Comparison of ENCODE assay signal across 32 cellular contexts in genomic region chr17:62051053-62051452, GRCh38. TPM values are rescaled to one million over a fixed set of nuclear protein-coding genes. Genes with fewer than 3 reads are reported as not detected.
DNase-seq lines count a peak whose midpoint lies in the region; ATAC-seq, FAIRE-seq and TF ChIP-seq lines count a peak whose summit lies in the region.
"Had no signal": no experiment of that assay in that cellular context is flagged by ENCODE, and none has a peak within 500 bp of the region (broad histone marks: within the 10 kb centered on the region; RNA-seq: fewer than 3 reads in every experiment).

No MANE protein-coding gene starts in this region.

- peak overlapping the region; percentile 25; the same call in 2 of the 3 replicates for H3K4me2 ChIP-seq in A549
- H3K4me2 ChIP-seq in K562 (ENCODE audit: insufficient read depth, low read length) = no peak overlapping the region
- no peak overlapping the region for H3K4me2 ChIP-seq in HepG2 (ENCODE audit: low read depth, low read length)

- TF ChIP-seq EP300 in A549 (IDR thresholded peaks at IDR 0.05) = no peak
- no peak for TF ChIP-seq EP300 in K562 (IDR thresholded peaks at IDR 0.05; ENCODE audit: low read length)
- no peak for TF ChIP-seq EP300 in HepG2 (IDR thresholded peaks at IDR 0.05; ENCODE audit: low read depth in 2 of 2, low read length in 2 of 2)
- TF ChIP-seq EP300 in HepG2 (CRISPR knock-in tag; IDR thresholded peaks at IDR 0.05; ENCODE audit: borderline replicate concordance) = no peak

- H4K20me1 ChIP-seq in K562 (replicated peaks; ENCODE audit: control insufficient read depth, insufficient read depth, low read length) (no peaks in the 10 kb centered on the region), HepG2 (ENCODE audit: insufficient read depth, low read length) (peaks cover 5% of the 10 kb centered on the region; the same call in 1 of the 2 replicates)

- WGBS in A549 (ENCODE audit: missing lambda C conversion rate) = 36% methylated on average over 2 of the region's 2 CpGs
- 82% methylated on average over 2 of the region's 2 CpGs for WGBS in K562 (ENCODE audit: insufficient coverage, low coverage, missing lambda C conversion rate)
- WGBS in HepG2 (ENCODE audit: low lambda C conversion rate) = 76% methylated on average over 2 of the region's 2 CpGs

- POLR2A ChIA-PET in A549 (lab: Yijun Ruan, JAX) = no interaction called here
- POLR2A ChIA-PET in K562 (lab: Yijun Ruan, JAX) = interaction anchor here (0.8 kb wide), 1 partner anchor 8 kb away, joined by 4 read pairs; no protein-coding TSS in a partner anchor
- POLR2A ChIA-PET in HepG2 (lab: Yijun Ruan, JAX) = interaction anchor here (1.6 kb wide), 1 partner anchor 15 kb away, joined by 5 read pairs; no protein-coding TSS in a partner anchor

- peaks cover 42% of the 10 kb centered on the region for H3K4me1 ChIP-seq in A549
- H3K4me1 ChIP-seq in K562 (replicated peaks in 1 of 2; ENCODE audit: control insufficient read depth in 2 of 2, insufficient read depth in 2 of 2, low read length in 2 of 2) = no peaks in the 10 kb centered on the region
- H3K4me1 ChIP-seq in HepG2 (ENCODE audit: insufficient read depth, low read length) = peaks cover 43% of the 10 kb centered on the region
- H3K4me1 ChIP-seq: prostate gland, SJCRH30 had no signal

- H3K9ac ChIP-seq in K562 (ENCODE audit: insufficient read depth in 1 of 2, low read depth in 2 of 2, low read length in 2 of 2) (no peak overlapping the region), HepG2 (ENCODE audit: insufficient read depth, low read depth, low read length) (no peak overlapping the region)

- H2AFZ ChIP-seq in K562 (ENCODE audit: low read depth, low read length) (no peak overlapping the region), HepG2 (ENCODE audit: low read length) (no peak overlapping the region)

- no peaks in the 10 kb centered on the region for H3K27me3 ChIP-seq in K562 (ENCODE audit: control insufficient read depth in 2 of 2, insufficient read depth in 2 of 2, low read length in 2 of 2)
- H3K27me3 ChIP-seq in HepG2 (ENCODE audit: control insufficient read depth in 1 of 2, insufficient read depth in 2 of 2, low read length in 2 of 2) = no peaks in the 10 kb centered on the region
- H3K27me3 ChIP-seq: right lobe of liver, SJCRH30, transverse colon had no signal

- TF ChIP-seq RAD21 in A549 (conservative IDR thresholded peaks at IDR 0.05 in 1 of 2, IDR thresholded peaks at IDR 0.05 in 1 of 2) (no peak), K562 (CRISPR knock-in tag; conservative IDR thresholded peaks at IDR 0.05 in 1 of 2, IDR thresholded peaks at IDR 0.05 in 1 of 2) (no peak), HepG2 (CRISPR knock-in tag; IDR thresholded peaks at IDR 0.05) (no peak)

- H3K4me3 ChIP-seq in A549 = no peak overlapping the region
- H3K4me3 ChIP-seq in K562 = no peak overlapping the region
- H3K4me3 ChIP-seq in HepG2 (replicated peaks in 1 of 3; ENCODE audit: insufficient read depth in 1 of 3, low read depth in 2 of 3, low read length in 3 of 3) = no peak overlapping the region
- H3K4me3 ChIP-seq: prostate gland, right lobe of liver, SJCRH30, transverse colon had no signal

- FAIRE-seq in A549 (lab: Jason Lieb, UNC) = peak; percentile 68
- peak; percentile 6 for FAIRE-seq in K562 (lab: Jason Lieb, UNC)
- no peak for FAIRE-seq in HepG2 (lab: Jason Lieb, UNC)
- FAIRE-seq: D721Med had no signal

- in situ Hi-C loops in K562 (cut with MboI) = no loop called here
- in situ Hi-C loops in HepG2 (cut with HindIII; ENCODE audit: extremely low pct_ligation_motif_present, low pct_unique_long_range_greater_than_20kb) = no loop called here

- TF ChIP-seq CTCF in A549 (IDR thresholded peaks at IDR 0.05) = no peak
- TF ChIP-seq CTCF in K562 (IDR thresholded peaks at IDR 0.05 in 2 of 3, conservative IDR thresholded peaks at IDR 0.05 in 1 of 3; ENCODE audit: insufficient read depth in 2 of 3, low read depth in 1 of 3, low read length in 3 of 3) = no peak
- no peak for TF ChIP-seq CTCF in HepG2 (CRISPR knock-in tag; IDR thresholded peaks at IDR 0.05)

- TF ChIP-seq POLR2A in A549 (IDR thresholded peaks at IDR 0.05; ENCODE audit: low read length) (no peak), K562 (conservative IDR thresholded peaks at IDR 0.05) (no peak), HepG2 (IDR thresholded peaks at IDR 0.05; ENCODE audit: insufficient read depth in 1 of 2, low read depth in 2 of 2, low read length in 2 of 2) (no peak)

- DNase-seq in A172 (ENCODE audit: low spot score) (peak; percentile 6), A549 (ENCODE audit: low read depth in 1 of 2, low spot score in 1 of 2) (no peak), K562 (ENCODE audit: extremely low read depth in 1 of 4, low spot score in 3 of 4) (no peak), HepG2 (ENCODE audit: low spot score) (peak; percentile 33), NCI-H748 treated with DMSO at 0.1 percent for 48 hours (lab: John Stamatoyannopoulos, UW) (no peak)
- DNase-seq: activated CD4-positive, alpha-beta T cell treated with anti-CD3 and anti-CD28 coated beads for 48 hours; activated naive CD4-positive, alpha-beta T cell; activated T-cell treated with anti-CD3 and anti-CD28 coated beads, Interleukin-2, amount 50 U/mL, for 4 hours; anterior cingulate cortex; DND-41; effector CD4-positive, alpha-beta T cell; GF-D8; HCEC 1CT; IMR-90; naive B cell; NCI-H1092; NCI-H1694; NCI-H446 treated with DMSO at 0.1 percent for 48 hours; NCI-H82; nucleus accumbens; right lobe of liver; SJCRH30; stimulated activated CD4-positive, alpha-beta T cell treated with anti-CD3 and anti-CD28 coated beads, Interleukin-12 subunit alpha, Interleukin-12 subunit beta, amount 100 ng/mL, for 4 hours; stimulated activated CD4-positive, alpha-beta T cell treated with anti-CD3 and anti-CD28 coated beads, Interleukin-2, amount 100 ng/mL, for 48 hours; transverse colon had no signal

- intact Hi-C loops in K562 (cut with micrococcal nuclease) = no loop called here
- intact Hi-C loops in HepG2 (cut with micrococcal nuclease; ENCODE audit: unreplicated experiment) = no loop called here

- CTCF ChIA-PET in A549 (lab: Yijun Ruan, JAX) (interaction anchor here (0.9 to 1.4 kb wide), 4 partner anchors 9 to 120 kb away, joined by 3 to 5 read pairs (median 4); no protein-coding TSS in a partner anchor), K562 (lab: Yijun Ruan, JAX; ENCODE audit: low intra/inter-chr PET ratio) (no interaction called here), HepG2 (lab: Yijun Ruan, JAX; ENCODE audit: low intra/inter-chr PET ratio, low total read pairs) (no interaction called here)

- H3K79me2 ChIP-seq in K562 (ENCODE audit: control insufficient read depth, insufficient read depth, low read length) (peaks cover 72% of the 10 kb centered on the region), HepG2 (ENCODE audit: insufficient read depth, low read length) (peaks cover 62% of the 10 kb centered on the region)

- H3K27ac ChIP-seq in A549 (no peak overlapping the region), K562 (ENCODE audit: extremely low read depth, low read depth, low read length) (no peak overlapping the region), HepG2 (ENCODE audit: extremely low read length, insufficient read depth, low read length) (peak overlapping the region; percentile 12)
- H3K27ac ChIP-seq: C4-2B, prostate gland, right lobe of liver, SJCRH30, transverse colon, WERI-Rb-1 had no signal

- ATAC-seq in A549 (peak in 1 of 2 experiments; percentile 24; a peak in 1 of 6 replicates), K562 (no peak), HepG2 (peak; percentile 27; the same call in 1 of the 3 replicates), HG03354 (IDR thresholded peaks at IDR 0.05; ENCODE audit: poor library complexity, severe bottlenecking, unreplicated experiment) (no peak), HG03135 (IDR thresholded peaks at IDR 0.05; ENCODE audit: unreplicated experiment) (no peak)
- ATAC-seq: activated T-cell treated with anti-CD3 and anti-CD28 coated beads, Interleukin-2, amount 50 U/mL, for 4 hours; left lobe of liver had no signal

- H3K36me3 ChIP-seq in K562 (ENCODE audit: control insufficient read depth, insufficient read depth, low read length) = peaks cover 76% of the 10 kb centered on the region
- H3K36me3 ChIP-seq in HepG2 (replicated peaks in 1 of 2; ENCODE audit: control insufficient read depth in 1 of 2, insufficient read depth in 2 of 2, low read length in 2 of 2) = peaks cover 9 to 69% of the 10 kb centered on the region in 2 experiments
- H3K36me3 ChIP-seq: prostate gland had no signal

- H3K9me3 ChIP-seq in A549 (no peaks in the 10 kb centered on the region), K562 (replicated peaks; ENCODE audit: control insufficient read depth, insufficient read depth, low read depth, low read length) (no peaks in the 10 kb centered on the region), HepG2 (ENCODE audit: low read length) (no peaks in the 10 kb centered on the region)
- H3K9me3 ChIP-seq: prostate gland, right lobe of liver, SJCRH30, transverse colon had no signal

- no peaks in the 10 kb centered on the region for H3K9me1 ChIP-seq in K562 (ENCODE audit: control insufficient read depth, insufficient read depth, low read length)

- BruUV-seq in K562 (replicated peaks; lab: Mats Ljungman, UMichigan) = no TSS peak
- no TSS peak for BruUV-seq in HepG2 (replicated peaks; lab: Mats Ljungman, UMichigan)

RNA-seq across cellular contexts. Expression of gene MED13, which starts 14.0 kb away (rescaled TPM):
- total RNA-seq in A172 (2014; rRNA removed; shearing (Covaris generic)) = 31.7 and 34.9 TPM in 2 replicates
- 64.1 and 71.4 TPM in 2 replicates for polyA plus RNA-seq in A549 (2011; rRNA removed)
- polyA plus RNA-seq in A549 (2012; cell fraction: cytosol; rRNA removed) = 8.4 and 8.9 TPM in 2 replicates
- polyA plus RNA-seq in A549 (2012; cell fraction: nucleus; rRNA removed) = 6.7 and 8.3 TPM in 2 replicates
- 14.1 to 14.9 TPM (median 14.8 TPM) in 3 replicates for polyA plus RNA-seq in A549 (2017; fragmentation: RNase III; extraction: RNeasy Plus Mini Kit Qiagen cat#74134 plus additional on column Dnase treatment)
- polyA minus RNA-seq in A549 (2011; rRNA and poly(A)+ RNA removed) = 252 and 288 TPM in 2 replicates
- total RNA-seq in K562 (2011; cell fraction: chromatin; rRNA removed; ENCODE audit: low replicate concordance) = 264 and 586 TPM in 2 replicates
- 98.4 and 126 TPM in 2 replicates for total RNA-seq in K562 (2011; cell fraction: nucleolus; rRNA removed)
- 186 and 199 TPM in 2 replicates for total RNA-seq in K562 (2011; cell fraction: nucleoplasm; rRNA removed)
- total RNA-seq in K562 (2014; rRNA removed) = 25.1 and 26.9 TPM in 2 replicates
- 48.4 and 55.0 TPM in 2 replicates for total RNA-seq in K562 (2014; rRNA removed; fragmentation: Illumina TruSeq; extraction: Trizol)
- 42.5 and 45.4 TPM in 2 replicates for total RNA-seq in K562 (2015; rRNA removed; fragmentation: Illumina TruSeq; extraction: Trizol)
- total RNA-seq in K562 (2021) = 42.6 and 46.3 TPM in 2 replicates
- 36.5 and 36.7 TPM in 2 replicates for polyA plus RNA-seq in K562 (2011; rRNA removed)
- polyA plus RNA-seq in K562 (2011; cell fraction: cytosol; rRNA removed) = 9.9 and 16.5 TPM in 2 replicates
- polyA plus RNA-seq in K562 (2011; cell fraction: nucleus; rRNA removed) = 45.0 and 51.7 TPM in 2 replicates
- polyA plus RNA-seq in K562 (2012) = 10.9 and 13.8 TPM in 2 replicates
- 26.5 and 28.2 TPM in 2 replicates for polyA plus RNA-seq in K562 (2014; fragmentation: Illumina TruSeq; extraction: Trizol)
- 1 to 10 TPM; 5.4 to 6.1 TPM for polyA plus RNA-seq in K562 (2014; fragmentation: Nextera tagmentation; extraction: Ambion mirVana)
- 11.0 and 13.5 TPM in 2 replicates for polyA plus RNA-seq in K562 (2014; rRNA removed)
- 235 and 248 TPM in 2 replicates for polyA minus RNA-seq in K562 (2011; rRNA and poly(A)+ RNA removed)
- polyA minus RNA-seq in K562 (2011; cell fraction: cytosol; rRNA and poly(A)+ RNA removed) = 64.0 and 69.1 TPM in 2 replicates
- 46.3 and 105 TPM in 2 replicates for polyA minus RNA-seq in K562 (2011; cell fraction: nucleus; rRNA and poly(A)+ RNA removed)
- 69.1 and 70.9 TPM in 2 replicates for total RNA-seq in HepG2 (2016; rRNA removed; fragmentation: Illumina TruSeq; extraction: Trizol)
- 28.7 and 34.2 TPM in 2 replicates for total RNA-seq in HepG2 (2016; cell fraction: cytosol; rRNA removed; fragmentation: Illumina TruSeq; extraction: Trizol; ENCODE audit: low read depth)
- 60.8 and 66.7 TPM in 2 replicates for total RNA-seq in HepG2 (2016; cell fraction: insoluble cytoplasmic fraction; rRNA removed; fragmentation: Illumina TruSeq; extraction: Trizol)
- total RNA-seq in HepG2 (2016; cell fraction: membrane; rRNA removed; fragmentation: Illumina TruSeq; extraction: Trizol) = 34.4 and 35.2 TPM in 2 replicates
- 74.9 and 87.2 TPM in 2 replicates for total RNA-seq in HepG2 (2016; cell fraction: nucleus; rRNA removed; fragmentation: Illumina TruSeq; extraction: Trizol)
- polyA plus RNA-seq in HepG2 (2011; rRNA removed) = 25.2 and 27.4 TPM in 2 replicates
- 9.5 and 15.5 TPM in 2 replicates for polyA plus RNA-seq in HepG2 (2011; cell fraction: cytosol; rRNA removed)
- 22.1 and 24.5 TPM in 2 replicates for polyA plus RNA-seq in HepG2 (2011; cell fraction: nucleus; rRNA removed)
- 18.1 and 18.8 TPM in 2 replicates for polyA plus RNA-seq in HepG2 (2012)
- polyA plus RNA-seq in HepG2 (2016; cell fraction: cytosol; fragmentation: Illumina TruSeq; extraction: Trizol; ENCODE audit: low read depth) = 1.1 and 1.2 TPM in 2 replicates
- polyA plus RNA-seq in HepG2 (2016; cell fraction: insoluble cytoplasmic fraction; fragmentation: Illumina TruSeq; extraction: Trizol; ENCODE audit: low read depth) = 22.4 and 23.2 TPM in 2 replicates
- polyA plus RNA-seq in HepG2 (2016; cell fraction: membrane; fragmentation: Illumina TruSeq; extraction: Trizol; ENCODE audit: low read depth) = 3.0 and 3.5 TPM in 2 replicates
- polyA plus RNA-seq in HepG2 (2016; cell fraction: nucleus; fragmentation: Illumina TruSeq; extraction: Trizol; ENCODE audit: insufficient read depth, low read depth) = 29.6 and 33.8 TPM in 2 replicates
- polyA minus RNA-seq in HepG2 (2011; rRNA and poly(A)+ RNA removed; ENCODE audit: low replicate concordance) = 248 and 289 TPM in 2 replicates
- 47.7 and 70.8 TPM in 2 replicates for polyA minus RNA-seq in HepG2 (2011; cell fraction: cytosol; rRNA and poly(A)+ RNA removed)
- 160 and 215 TPM in 2 replicates for polyA minus RNA-seq in HepG2 (2011; cell fraction: nucleus; rRNA and poly(A)+ RNA removed)

Comparison
In these comparisons a context has a peak if more than half of its experiments do, and no peak if none do; other contexts are left out.
1. DNase-seq: peak in A172 (single experiment) and HepG2 (single experiment); none in A549 (0 of 2), K562 (0 of 4) and NCI-H748 treated with DMSO at 0.1 percent for 48 hours (single experiment).